20 cellular contexts compared by ENCODE assay signal in the genomic region with DNA sequence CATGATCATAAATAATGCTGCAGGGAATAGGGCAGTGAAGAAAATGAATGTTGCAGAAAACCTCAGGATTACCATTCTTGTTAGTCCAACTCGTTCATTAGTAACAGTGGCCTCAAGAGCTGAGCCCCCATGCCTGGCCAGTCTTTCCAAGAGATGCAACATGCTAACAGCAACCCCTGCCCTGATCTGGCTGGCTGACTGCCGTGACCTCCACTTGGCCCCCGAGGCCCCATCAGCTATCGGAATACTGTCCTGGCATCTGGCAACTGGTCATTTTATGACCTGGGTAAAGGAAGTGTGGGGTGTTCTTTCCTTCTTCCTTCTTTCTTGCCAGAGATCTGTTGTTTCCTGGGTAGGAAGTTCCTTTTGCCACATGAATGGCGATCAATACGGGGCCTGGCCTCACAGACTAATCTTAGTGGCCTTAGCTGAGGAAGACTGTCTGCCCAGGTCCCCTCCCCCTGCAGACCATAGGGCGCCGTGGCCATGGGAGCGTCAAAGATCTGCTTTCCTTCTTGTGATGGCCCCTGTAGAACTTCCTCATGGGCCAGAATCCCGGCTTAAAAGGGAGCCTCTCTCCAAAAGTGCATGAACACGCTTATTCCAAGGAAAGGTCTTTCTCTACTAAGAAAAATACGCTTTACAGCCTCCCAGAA.
"Had no signal": no experiment of that assay in that cellular context is flagged by ENCODE, and none has a peak within 500 bp of the region (broad histone marks: within the 10 kb centered on the region; RNA-seq: fewer than 3 reads in every experiment).

No MANE protein-coding gene starts in this region.

- H3K36me3 ChIP-seq: esophagus muscularis mucosa, lower lobe of right lung, neutrophil, right lobe of liver, SJSA1, spleen, tibial nerve had no signal

- H3K27ac Mint-ChIP-seq: activated naive CD8-positive, alpha-beta T cell treated with anti-CD3 and anti-CD28 coated beads, Interleukin-2, amount 10 ng/mL, durations not matched to agents 7 days and 5 days; activated T-helper 17 cell treated with anti-CD3 and anti-CD28 coated beads, Interleukin-2, amount 50 U/mL, for 72 hours; progenitor cell of endocrine pancreas; stimulated activated naive B cell treated with anti-CD40 and anti-IgM and Interleukin-4, amounts not matched to agents 10 μg/mL and 1 μg/mL and 100 μg/mL, for 72 hours; WTC11 had no signal

- H3K4me3 Mint-ChIP-seq: activated CD4-positive, alpha-beta T cell treated with anti-CD3 and anti-CD28 coated beads, Interleukin-2, amount 10 ng/mL, durations not matched to agents 7 days and 5 days; activated naive CD8-positive, alpha-beta T cell treated with anti-CD3 and anti-CD28 coated beads, Interleukin-2, amount 10 ng/mL, durations not matched to agents 7 days and 5 days; activated T-helper 17 cell treated with anti-CD3 and anti-CD28 coated beads, Interleukin-2, amount 50 U/mL, for 72 hours; stimulated activated naive B cell treated with anti-CD40 and anti-IgM and Interleukin-4, amounts not matched to agents 10 μg/mL and 1 μg/mL and 100 μg/mL, for 72 hours; WTC11 had no signal

- H3K9me3 Mint-ChIP-seq: activated CD4-positive, alpha-beta T cell treated with anti-CD3 and anti-CD28 coated beads, Interleukin-2, amount 10 ng/mL, durations not matched to agents 7 days and 5 days; activated naive CD8-positive, alpha-beta T cell treated with anti-CD3 and anti-CD28 coated beads, Interleukin-2, amount 10 ng/mL, durations not matched to agents 7 days and 5 days; activated T-helper 17 cell treated with anti-CD3 and anti-CD28 coated beads, Interleukin-2, amount 50 U/mL, for 72 hours; immature natural killer cell; stimulated activated naive B cell treated with anti-CD40 and anti-IgM and Interleukin-4, amounts not matched to agents 10 μg/mL and 1 μg/mL and 100 μg/mL, for 72 hours; WTC11 had no signal

- H3K27me3 ChIP-seq: esophagus muscularis mucosa, neutrophil, right lobe of liver, SJSA1, spleen, tibial nerve had no signal

- H3K36me3 Mint-ChIP-seq: activated naive CD8-positive, alpha-beta T cell treated with anti-CD3 and anti-CD28 coated beads, Interleukin-2, amount 10 ng/mL, durations not matched to agents 7 days and 5 days; immature natural killer cell; stimulated activated naive B cell treated with anti-CD40 and anti-IgM and Interleukin-4, amounts not matched to agents 10 μg/mL and 1 μg/mL and 100 μg/mL, for 72 hours; WTC11 had no signal

- H3K9me3 ChIP-seq: esophagus muscularis mucosa, lower lobe of right lung, neutrophil, right lobe of liver, SJSA1, spleen, tibial nerve had no signal

- H3K27me3 Mint-ChIP-seq: activated CD4-positive, alpha-beta T cell treated with anti-CD3 and anti-CD28 coated beads, Interleukin-2, amount 10 ng/mL, durations not matched to agents 7 days and 5 days; activated naive CD8-positive, alpha-beta T cell treated with anti-CD3 and anti-CD28 coated beads, Interleukin-2, amount 10 ng/mL, durations not matched to agents 7 days and 5 days; activated T-helper 17 cell treated with anti-CD3 and anti-CD28 coated beads, Interleukin-2, amount 50 U/mL, for 72 hours; stimulated activated naive B cell treated with anti-CD40 and anti-IgM and Interleukin-4, amounts not matched to agents 10 μg/mL and 1 μg/mL and 100 μg/mL, for 72 hours had no signal

- H3K4me3 ChIP-seq: esophagus muscularis mucosa, lower lobe of right lung, right lobe of liver, SJSA1, spleen, tibial nerve had no signal

- FAIRE-seq: bronchial epithelial cell had no signal

- ATAC-seq: activated T-helper 17 cell treated with anti-CD3 and anti-CD28 coated beads, Interleukin-2, amount 50 U/mL, for 72 hours; left cardiac atrium; lower lobe of right lung; stimulated activated naive B cell treated with anti-CD40 and anti-IgM and Interleukin-4, amounts not matched to agents 10 μg/mL and 1 μg/mL and 100 μg/mL, for 72 hours; WTC11 had no signal

- DNase-seq: activated CD4-positive, alpha-beta T cell treated with anti-CD3 and anti-CD28 coated beads, Interleukin-2, amount 10 ng/mL, durations not matched to agents 7 days and 5 days; activated naive CD8-positive, alpha-beta T cell treated with anti-CD3 and anti-CD28 coated beads, Interleukin-2, amount 10 ng/mL, durations not matched to agents 7 days and 5 days; aorta; immature natural killer cell; left cardiac atrium; lower lobe of right lung; midbrain; spleen; stimulated activated CD4-positive, alpha-beta T cell treated with anti-CD3 and anti-CD28 coated beads, Interleukin-1b, Interleukin-23, amount 100 ng/mL, for 48 hours; stimulated activated naive B cell treated with anti-CD40 and anti-IgM and Interleukin-4, amounts not matched to agents 10 μg/mL and 1 μg/mL and 100 μg/mL, for 72 hours; T1000 had no signal

- H3K27ac ChIP-seq: esophagus muscularis mucosa, lower lobe of right lung, neutrophil, right lobe of liver, SJSA1, spleen, tibial nerve had no signal
